Comparison of ENCODE assay signal across 10 cellular contexts in genomic region chr10:102813734-102814455, GRCh38. TPM values are rescaled to one million over a fixed set of nuclear protein-coding genes. Genes with fewer than 3 reads are reported as not detected.
DNase-seq lines count a peak whose midpoint lies in the region; ATAC-seq and TF ChIP-seq lines count a peak whose summit lies in the region.
"Had no signal": no experiment of that assay in that cellular context is flagged by ENCODE, and none has a peak within 500 bp of the region (broad histone marks: within the 10 kb centered on the region; RNA-seq: fewer than 3 reads in every experiment).

No MANE protein-coding gene starts in this region.

- no peaks in the 10 kb centered on the region for H3K9me3 Mint-ChIP-seq in activated naive CD4-positive, alpha-beta T cell treated with anti-CD3 and anti-CD28 coated beads, Interleukin-2, amount 10 ng/mL, durations not matched to agents 7 days and 5 days
- no peaks in the 10 kb centered on the region for H3K9me3 Mint-ChIP-seq in activated naive CD4-positive, alpha-beta T cell treated with anti-CD3 and anti-CD28 coated beads for 36 hours
- H3K9me3 Mint-ChIP-seq in naive thymus-derived CD4-positive, alpha-beta T cell, result no peaks in the 10 kb centered on the region
- H3K9me3 Mint-ChIP-seq in type B pancreatic cell, result no peaks in the 10 kb centered on the region

- TF ChIP-seq POLR2A in esophagus squamous epithelium (IDR thresholded peaks at IDR 0.05), result no peak

- TF ChIP-seq CTCF in esophagus squamous epithelium (IDR thresholded peaks at IDR 0.05) (no peak), type B pancreatic cell (conservative IDR thresholded peaks at IDR 0.05) (no peak)

- peak overlapping the region; percentile 89 for H3K27ac Mint-ChIP-seq in activated naive CD4-positive, alpha-beta T cell treated with anti-CD3 and anti-CD28 coated beads, Interleukin-2, amount 10 ng/mL, durations not matched to agents 7 days and 5 days
- no peak overlapping the region for H3K27ac Mint-ChIP-seq in activated naive CD4-positive, alpha-beta T cell treated with anti-CD3 and anti-CD28 coated beads for 36 hours
- peak overlapping the region in 2 of 9 donors; percentile 29 to 85 for H3K27ac Mint-ChIP-seq in naive thymus-derived CD4-positive, alpha-beta T cell
- H3K27ac Mint-ChIP-seq in type B pancreatic cell, result peak overlapping the region; percentile 89

- peaks cover 12 to 65% (median 29%) of the 10 kb centered on the region in 3 donors for H3K36me3 ChIP-seq in esophagus squamous epithelium
- peaks cover 5 to 59% (median 10%) of the 10 kb centered on the region in 3 experiments for H3K36me3 ChIP-seq in naive thymus-derived CD4-positive, alpha-beta T cell (ENCODE audit: control insufficient read depth in 2 of 3, insufficient read depth in 3 of 3, low read length in 3 of 3)

- ATAC-seq in naive thymus-derived CD4-positive, alpha-beta T cell, result no peak
- ATAC-seq in GM19328 (IDR thresholded peaks at IDR 0.05; ENCODE audit: unreplicated experiment) (no peak), HG03571 (IDR thresholded peaks at IDR 0.05; ENCODE audit: unreplicated experiment) (no peak), GM21576 (IDR thresholded peaks at IDR 0.05; ENCODE audit: unreplicated experiment) (no peak)

- peaks cover 18 to 57% (median 28%) of the 10 kb centered on the region in 3 donors for H3K4me1 ChIP-seq in esophagus squamous epithelium
- H3K4me1 ChIP-seq in naive thymus-derived CD4-positive, alpha-beta T cell (ENCODE audit: control insufficient read depth in 2 of 2, insufficient read depth in 2 of 2, low read length in 2 of 2), result no peaks in the 10 kb centered on the region

- no peak for DNase-seq in activated naive CD4-positive, alpha-beta T cell treated with anti-CD3 and anti-CD28 coated beads, Interleukin-2, amount 10 ng/mL, durations not matched to agents 7 days and 5 days
- DNase-seq in activated naive CD4-positive, alpha-beta T cell treated with anti-CD3 and anti-CD28 coated beads for 36 hours, result no peak
- DNase-seq in esophagus squamous epithelium (lab: John Stamatoyannopoulos, UW) (no peak), type B pancreatic cell (ENCODE audit: extremely low spot score, unreplicated experiment) (no peak)
- DNase-seq in naive thymus-derived CD4-positive, alpha-beta T cell, result no peak
- DNase-seq: NCI-H187 had no signal

- H3K27ac ChIP-seq in esophagus squamous epithelium, result peak overlapping the region; percentile 22 to 96 (median 90)
- peak overlapping the region; percentile 13 for H3K27ac ChIP-seq in naive thymus-derived CD4-positive, alpha-beta T cell (ENCODE audit: low read depth, low read length)

- no peaks in the 10 kb centered on the region for H3K27me3 ChIP-seq in esophagus squamous epithelium
- H3K27me3 ChIP-seq in naive thymus-derived CD4-positive, alpha-beta T cell (ENCODE audit: control insufficient read depth in 2 of 2, insufficient read depth in 2 of 2, low read length in 2 of 2), result no peaks in the 10 kb centered on the region

- H3K4me3 Mint-ChIP-seq in activated naive CD4-positive, alpha-beta T cell treated with anti-CD3 and anti-CD28 coated beads, Interleukin-2, amount 10 ng/mL, durations not matched to agents 7 days and 5 days, result no peak overlapping the region
- H3K4me3 Mint-ChIP-seq in activated naive CD4-positive, alpha-beta T cell treated with anti-CD3 and anti-CD28 coated beads for 36 hours, result no peak overlapping the region
- no peak overlapping the region for H3K4me3 Mint-ChIP-seq in naive thymus-derived CD4-positive, alpha-beta T cell
- H3K4me3 Mint-ChIP-seq in type B pancreatic cell, result no peak overlapping the region

- no peaks in the 10 kb centered on the region for H3K27me3 Mint-ChIP-seq in activated naive CD4-positive, alpha-beta T cell treated with anti-CD3 and anti-CD28 coated beads, Interleukin-2, amount 10 ng/mL, durations not matched to agents 7 days and 5 days
- no peaks in the 10 kb centered on the region for H3K27me3 Mint-ChIP-seq in activated naive CD4-positive, alpha-beta T cell treated with anti-CD3 and anti-CD28 coated beads for 36 hours (ENCODE audit: low read depth)
- no peaks in the 10 kb centered on the region for H3K27me3 Mint-ChIP-seq in naive thymus-derived CD4-positive, alpha-beta T cell
- H3K27me3 Mint-ChIP-seq in type B pancreatic cell, result no peaks in the 10 kb centered on the region

- POLR2A ChIA-PET in naive thymus-derived CD4-positive, alpha-beta T cell (lab: Charles Lee), result no interaction called here

- CTCF ChIA-PET in activated naive CD4-positive, alpha-beta T cell treated with anti-CD3 and anti-CD28 coated beads, Interleukin-2, amount 10 ng/mL, durations not matched to agents 7 days and 5 days (lab: Charles Lee), result interaction anchor here (2.8 kb wide), 1 partner anchor 60 kb away, joined by 10 read pairs; no protein-coding TSS in a partner anchor
- CTCF ChIA-PET in activated naive CD4-positive, alpha-beta T cell treated with anti-CD3 and anti-CD28 coated beads for 36 hours (lab: Charles Lee), result no interaction called here
- CTCF ChIA-PET in naive thymus-derived CD4-positive, alpha-beta T cell (lab: Charles Lee), result no interaction called here

- peaks cover 27% of the 10 kb centered on the region for H3K4me1 Mint-ChIP-seq in activated naive CD4-positive, alpha-beta T cell treated with anti-CD3 and anti-CD28 coated beads, Interleukin-2, amount 10 ng/mL, durations not matched to agents 7 days and 5 days
- peaks cover 7% of the 10 kb centered on the region for H3K4me1 Mint-ChIP-seq in activated naive CD4-positive, alpha-beta T cell treated with anti-CD3 and anti-CD28 coated beads for 36 hours (ENCODE audit: low read depth)
- peaks cover 8 to 23% (median 10%) of the 10 kb centered on the region in 7 donors for H3K4me1 Mint-ChIP-seq in naive thymus-derived CD4-positive, alpha-beta T cell
- peaks cover 11% of the 10 kb centered on the region for H3K4me1 Mint-ChIP-seq in type B pancreatic cell (ENCODE audit: unreplicated experiment)

- no peaks in the 10 kb centered on the region for H3K9me3 ChIP-seq in esophagus squamous epithelium
- no peaks in the 10 kb centered on the region for H3K9me3 ChIP-seq in naive thymus-derived CD4-positive, alpha-beta T cell (ENCODE audit: control insufficient read depth in 2 of 3, low read length in 3 of 3)

- intact Hi-C loops in activated naive CD4-positive, alpha-beta T cell treated with anti-CD3 and anti-CD28 coated beads for 36 hours (cut with micrococcal nuclease), result no loop called here
- intact Hi-C loops in esophagus squamous epithelium (cut with DNase I), result no loop called here
- intact Hi-C loops in naive thymus-derived CD4-positive, alpha-beta T cell (cut with micrococcal nuclease), result no loop called here

- 67 to 76% methylated on average over 13 to 15 of the region's 16 CpGs for WGBS in esophagus squamous epithelium, 2 donors

- H3K4me3 ChIP-seq in esophagus squamous epithelium, result no peak overlapping the region
- H3K4me3 ChIP-seq in naive thymus-derived CD4-positive, alpha-beta T cell (ENCODE audit: low read length), result no peak overlapping the region

- H3K36me3 Mint-ChIP-seq in activated naive CD4-positive, alpha-beta T cell treated with anti-CD3 and anti-CD28 coated beads, Interleukin-2, amount 10 ng/mL, durations not matched to agents 7 days and 5 days, result peaks cover 33% of the 10 kb centered on the region
- no peaks in the 10 kb centered on the region for H3K36me3 Mint-ChIP-seq in activated naive CD4-positive, alpha-beta T cell treated with anti-CD3 and anti-CD28 coated beads for 36 hours (ENCODE audit: low read depth)
- H3K36me3 Mint-ChIP-seq in naive thymus-derived CD4-positive, alpha-beta T cell, result peaks cover 0 to 27% (median 17%) of the 10 kb centered on the region in 5 donors
- H3K36me3 Mint-ChIP-seq in type B pancreatic cell, result peaks cover 21% of the 10 kb centered on the region

RNA-seq across cellular contexts. Expression of gene CYP17A1, which starts 23.3 kb away (rescaled TPM):
- not detected for total RNA-seq in activated naive CD4-positive, alpha-beta T cell treated with anti-CD3 and anti-CD28 coated beads for 36 hours
- total RNA-seq in esophagus squamous epithelium (not detected), type B pancreatic cell (ENCODE audit: low replicate concordance) (0.14 TPM in 1 of 2 replicates, not detected in the other)
- not detected for total RNA-seq in naive thymus-derived CD4-positive, alpha-beta T cell
- not detected for polyA plus RNA-seq in naive thymus-derived CD4-positive, alpha-beta T cell
- total RNA-seq: myocyte had no signal

RNA-seq across cellular contexts. Expression of gene BORCS7, which starts 40.2 kb away (rescaled TPM):
- 1 to 10 TPM; 5.6 to 5.8 TPM for total RNA-seq in activated naive CD4-positive, alpha-beta T cell treated with anti-CD3 and anti-CD28 coated beads for 36 hours
- 10 to 100 TPM; 10.9 to 36.6 (median 19.7) TPM for total RNA-seq in esophagus squamous epithelium
- 10 to 100 TPM; 11.6 to 20.2 (median 13.3) TPM for total RNA-seq in naive thymus-derived CD4-positive, alpha-beta T cell
- polyA plus RNA-seq in naive thymus-derived CD4-positive, alpha-beta T cell, result 10 to 100 TPM; 30.0 to 56.5 TPM
- 19.0 and 21.8 TPM in 2 replicates for total RNA-seq in type B pancreatic cell (ENCODE audit: low replicate concordance)

RNA-seq across cellular contexts. Expression of gene AS3MT, which starts 55.4 kb away (rescaled TPM):
- 1 to 10 TPM; 1.0 to 1.2 TPM for total RNA-seq in activated naive CD4-positive, alpha-beta T cell treated with anti-CD3 and anti-CD28 coated beads for 36 hours
- total RNA-seq in esophagus squamous epithelium (1 to 10 TPM in 3 of 4 donors, under 1 TPM in 1; 0.44 to 4.4 (median 2.9) TPM), type B pancreatic cell (ENCODE audit: low replicate concordance) (4.2 and 4.9 TPM in 2 replicates)
- 1 to 10 TPM in 4 of 5 experiments, under 1 TPM in 1; 0.39 to 3.7 (median 2.1) TPM for total RNA-seq in naive thymus-derived CD4-positive, alpha-beta T cell
- under 1 TPM in 1 of 2 donors, not detected in 1; 0.08 TPM for polyA plus RNA-seq in naive thymus-derived CD4-positive, alpha-beta T cell
